14 cellular contexts compared by ENCODE assay signal in genomic region chr22:17063372-17064106, GRCh38. TPM values are rescaled to one million over a fixed set of nuclear protein-coding genes. Genes with fewer than 3 reads are reported as not detected.
A peak's percentile ranks its signal among the peaks of the same experiment; 100 is the strongest.
DNase-seq lines count a peak whose midpoint lies in the region; ATAC-seq, FAIRE-seq and TF ChIP-seq lines count a peak whose summit lies in the region.
"Had no signal": no experiment of that assay in that cellular context is flagged by ENCODE, and none has a peak within 500 bp of the region (broad histone marks: within the 10 kb centered on the region; RNA-seq: fewer than 3 reads in every experiment).

No MANE protein-coding gene starts in this region.

- H3K27ac ChIP-seq in liver (ENCODE audit: low read depth in 1 of 2, low read length in 2 of 2): no peak overlapping the region
- H3K27ac ChIP-seq in HepG2 (ENCODE audit: extremely low read length, insufficient read depth, low read length): no peak overlapping the region
- peak overlapping the region; percentile 13 for H3K27ac ChIP-seq in mesodermal cell (ENCODE audit: low read depth, low read length, severe bottlenecking)

- TF ChIP-seq RAD21 in liver (IDR thresholded peaks at IDR 0.05) (no peak), HepG2 (CRISPR knock-in tag; IDR thresholded peaks at IDR 0.05) (no peak)

- WGBS in liver: 56% methylated on average over 10 of the region's 10 CpGs
- WGBS in HepG2 (ENCODE audit: low lambda C conversion rate): 4% methylated on average over 10 of the region's 10 CpGs
- 86 to 89% methylated on average over 5 to 10 of the region's 10 CpGs for WGBS in mesodermal cell (ENCODE audit: insufficient coverage in 2 of 2), 2 experiments

- peaks cover 15% of the 10 kb centered on the region for H3K27me3 Mint-ChIP-seq in endothelial cell (ENCODE audit: unreplicated experiment)
- H3K27me3 Mint-ChIP-seq: activated CD4-positive, alpha-beta T cell treated with anti-CD3 and anti-CD28 coated beads for 36 hours had no signal

- no peak overlapping the region for H2AFZ ChIP-seq in HepG2 (ENCODE audit: low read length)

- H3K9me3 ChIP-seq in liver (ENCODE audit: control insufficient read depth in 4 of 4, low read length in 3 of 4): no peaks in the 10 kb centered on the region
- H3K9me3 ChIP-seq in HepG2 (ENCODE audit: low read length): no peaks in the 10 kb centered on the region
- H3K9me3 ChIP-seq in mesodermal cell (ENCODE audit: control insufficient read depth, low read length): no peaks in the 10 kb centered on the region

- ATAC-seq in HepG2: no peak
- ATAC-seq: activated CD4-positive, alpha-beta T cell treated with anti-CD3 and anti-CD28 coated beads for 36 hours had no signal

- no peaks in the 10 kb centered on the region for H3K36me3 ChIP-seq in liver (ENCODE audit: control insufficient read depth in 4 of 4, insufficient read depth in 3 of 4, low read depth in 1 of 4, low read length in 3 of 4)
- H3K36me3 ChIP-seq in HepG2 (replicated peaks in 1 of 2; ENCODE audit: control insufficient read depth in 1 of 2, insufficient read depth in 2 of 2, low read length in 2 of 2): no peaks in the 10 kb centered on the region
- no peaks in the 10 kb centered on the region for H3K36me3 ChIP-seq in mesodermal cell (ENCODE audit: control insufficient read depth, insufficient read depth, low read length)

- H3K4me1 ChIP-seq in liver (ENCODE audit: control insufficient read depth in 4 of 4, insufficient read depth in 4 of 4, low read length in 3 of 4) (no peaks in the 10 kb centered on the region), HepG2 (ENCODE audit: insufficient read depth, low read length) (no peaks in the 10 kb centered on the region), mesodermal cell (ENCODE audit: control insufficient read depth, insufficient read depth, low read length, poor library complexity, severe bottlenecking) (no peaks in the 10 kb centered on the region)

- H3K4me2 ChIP-seq in HepG2 (ENCODE audit: low read depth, low read length): no peak overlapping the region

- POLR2A ChIA-PET in HepG2 (lab: Yijun Ruan, JAX): no interaction called here

- H3K9ac ChIP-seq in liver (ENCODE audit: low read depth in 1 of 2, low read length in 2 of 2) (no peak overlapping the region), HepG2 (ENCODE audit: insufficient read depth, low read depth, low read length) (no peak overlapping the region)

- intact Hi-C loops in HepG2 (cut with micrococcal nuclease; ENCODE audit: unreplicated experiment): no loop called here

- FAIRE-seq in HepG2 (lab: Jason Lieb, UNC): no peak

- peak overlapping the region; percentile 63 for H3K4me3 Mint-ChIP-seq in endothelial cell (ENCODE audit: unreplicated experiment)
- H3K4me3 Mint-ChIP-seq: activated CD4-positive, alpha-beta T cell treated with anti-CD3 and anti-CD28 coated beads for 36 hours had no signal

- in situ Hi-C loops in HepG2 (cut with HindIII; ENCODE audit: extremely low pct_ligation_motif_present, low pct_unique_long_range_greater_than_20kb) (no loop called here), ACHN (cut with HindIII; ENCODE audit: low pct_ligation_motif_present, low pct_unique_long_range_greater_than_20kb, low sequenced_read_pairs) (no loop called here)

- H3K79me2 ChIP-seq in HepG2 (ENCODE audit: insufficient read depth, low read length): no peaks in the 10 kb centered on the region

- no TSS peak for BruUV-seq in HepG2 (replicated peaks; lab: Mats Ljungman, UMichigan)

- H3K36me3 Mint-ChIP-seq in endothelial cell (ENCODE audit: low read depth, unreplicated experiment): no peaks in the 10 kb centered on the region

- no peak for TF ChIP-seq POLR2A in HepG2 (IDR thresholded peaks at IDR 0.05; ENCODE audit: insufficient read depth in 1 of 2, low read depth in 2 of 2, low read length in 2 of 2)

- no peak for TF ChIP-seq CTCF in liver (IDR thresholded peaks at IDR 0.05; ENCODE audit: low read depth, low read length, missing input control)
- no peak for TF ChIP-seq CTCF in HepG2 (CRISPR knock-in tag; IDR thresholded peaks at IDR 0.05)
- no peak for TF ChIP-seq CTCF in endothelial cell (IDR thresholded peaks at IDR 0.05; ENCODE audit: unreplicated experiment)

- CTCF ChIA-PET in HepG2 (lab: Yijun Ruan, JAX; ENCODE audit: low intra/inter-chr PET ratio, low total read pairs): no interaction called here

- H3K9me3 Mint-ChIP-seq in endothelial cell (ENCODE audit: unreplicated experiment): no peaks in the 10 kb centered on the region

- H3K4me1 Mint-ChIP-seq in endothelial cell (ENCODE audit: unreplicated experiment): peaks cover 42% of the 10 kb centered on the region

- TF ChIP-seq EP300 in HepG2 (IDR thresholded peaks at IDR 0.05; ENCODE audit: low read depth in 2 of 2, low read length in 2 of 2) (no peak), HepG2 (CRISPR knock-in tag; IDR thresholded peaks at IDR 0.05; ENCODE audit: borderline replicate concordance) (no peak)

- no peaks in the 10 kb centered on the region; the same call in 1 of the 2 replicates for H4K20me1 ChIP-seq in HepG2 (ENCODE audit: insufficient read depth, low read length)

- H3K27me3 ChIP-seq in liver (ENCODE audit: control insufficient read depth in 4 of 4, insufficient read depth in 4 of 4, low read length in 3 of 4): no peaks in the 10 kb centered on the region
- H3K27me3 ChIP-seq in HepG2 (ENCODE audit: control insufficient read depth in 1 of 2, insufficient read depth in 2 of 2, low read length in 2 of 2): peaks cover 0 to 26% of the 10 kb centered on the region in 2 experiments; a peak in 2 of 5 replicates

- peak overlapping the region; percentile 95 for H3K27ac Mint-ChIP-seq in endothelial cell (ENCODE audit: unreplicated experiment)
- H3K27ac Mint-ChIP-seq: activated CD4-positive, alpha-beta T cell treated with anti-CD3 and anti-CD28 coated beads for 36 hours had no signal

- H3K4me3 ChIP-seq in liver (ENCODE audit: low read depth in 1 of 3, low read length in 3 of 3): no peak overlapping the region
- no peak overlapping the region for H3K4me3 ChIP-seq in HepG2 (replicated peaks in 1 of 3; ENCODE audit: insufficient read depth in 1 of 3, low read depth in 2 of 3, low read length in 3 of 3)
- no peak overlapping the region for H3K4me3 ChIP-seq in mesodermal cell (ENCODE audit: extremely low read depth, insufficient read depth, low read length, poor library complexity, severe bottlenecking)

- DNase-seq in HepG2 (ENCODE audit: low spot score) (no peak), endothelial cell (ENCODE audit: low spot score) (no peak), T-helper 9 cell (no peak), foreskin melanocyte (no peak), HCEC 1CT (no peak), ACHN (no peak)
- DNase-seq: activated CD4-positive, alpha-beta T cell treated with anti-CD3 and anti-CD28 coated beads for 36 hours; activated T-cell treated with anti-CD3 and anti-CD28 coated beads, Interleukin-2, amount 50 U/mL, for 48 hours; AML-193; NCI-H2081 treated with DMSO at 0.1 percent for 48 hours; SW 1271 had no signal

RNA-seq across cellular contexts. Expression of gene IL17RA, which starts 21.3 kb away (rescaled TPM):
- total RNA-seq in liver: 1 to 10 TPM; 4.4 to 9.0 TPM
- polyA plus RNA-seq in liver: 1 to 10 TPM; 3.1 to 4.4 TPM
- total RNA-seq in HepG2 (2016; rRNA removed; fragmentation: Illumina TruSeq; extraction: Trizol): 1.5 and 2.5 TPM in 2 replicates
- total RNA-seq in HepG2 (2016; cell fraction: cytosol; rRNA removed; fragmentation: Illumina TruSeq; extraction: Trizol; ENCODE audit: low read depth): 0.61 and 0.62 TPM in 2 replicates
- 0.95 and 3.2 TPM in 2 replicates for total RNA-seq in HepG2 (2016; cell fraction: insoluble cytoplasmic fraction; rRNA removed; fragmentation: Illumina TruSeq; extraction: Trizol)
- 0.38 and 0.68 TPM in 2 replicates for total RNA-seq in HepG2 (2016; cell fraction: membrane; rRNA removed; fragmentation: Illumina TruSeq; extraction: Trizol)
- total RNA-seq in HepG2 (2016; cell fraction: nucleus; rRNA removed; fragmentation: Illumina TruSeq; extraction: Trizol): 2.4 and 2.5 TPM in 2 replicates
- polyA plus RNA-seq in HepG2 (2011; rRNA removed): 8.2 and 8.4 TPM in 2 replicates
- 5.2 TPM in 2 replicates for polyA plus RNA-seq in HepG2 (2011; cell fraction: cytosol; rRNA removed)
- 8.5 and 8.8 TPM in 2 replicates for polyA plus RNA-seq in HepG2 (2011; cell fraction: nucleus; rRNA removed)
- polyA plus RNA-seq in HepG2 (2012): 3.0 and 4.2 TPM in 2 replicates
- polyA plus RNA-seq in HepG2 (2016; cell fraction: cytosol; fragmentation: Illumina TruSeq; extraction: Trizol; ENCODE audit: low read depth): 0.52 and 0.53 TPM in 2 replicates
- 2.4 and 2.6 TPM in 2 replicates for polyA plus RNA-seq in HepG2 (2016; cell fraction: insoluble cytoplasmic fraction; fragmentation: Illumina TruSeq; extraction: Trizol; ENCODE audit: low read depth)
- 0.46 and 0.87 TPM in 2 replicates for polyA plus RNA-seq in HepG2 (2016; cell fraction: membrane; fragmentation: Illumina TruSeq; extraction: Trizol; ENCODE audit: low read depth)
- 5.9 TPM in 2 replicates for polyA plus RNA-seq in HepG2 (2016; cell fraction: nucleus; fragmentation: Illumina TruSeq; extraction: Trizol; ENCODE audit: insufficient read depth, low read depth)
- 9.0 and 12.5 TPM in 2 replicates for polyA minus RNA-seq in HepG2 (2011; rRNA and poly(A)+ RNA removed; ENCODE audit: low replicate concordance)
- 1.4 and 3.1 TPM in 2 replicates for polyA minus RNA-seq in HepG2 (2011; cell fraction: cytosol; rRNA and poly(A)+ RNA removed)
- 3.6 and 6.1 TPM in 2 replicates for polyA minus RNA-seq in HepG2 (2011; cell fraction: nucleus; rRNA and poly(A)+ RNA removed)
- 63.7 TPM for total RNA-seq in endothelial cell (ENCODE audit: unreplicated experiment)
- polyA plus RNA-seq in mesodermal cell (2013, experiment 1 of 2): 8.9 TPM
- 6.2 TPM for polyA plus RNA-seq in mesodermal cell (2013, experiment 2 of 2)

RNA-seq across cellular contexts. Expression of gene GAB4, which starts 55.5 kb away (rescaled TPM):
- total RNA-seq in liver: not detected
- not detected for polyA plus RNA-seq in liver
- total RNA-seq in HepG2 (2016; rRNA removed; fragmentation: Illumina TruSeq; extraction: Trizol): not detected in 2 replicates
- total RNA-seq in HepG2 (2016; cell fraction: cytosol; rRNA removed; fragmentation: Illumina TruSeq; extraction: Trizol; ENCODE audit: low read depth): not detected in 2 replicates
- not detected in 2 replicates for total RNA-seq in HepG2 (2016; cell fraction: insoluble cytoplasmic fraction; rRNA removed; fragmentation: Illumina TruSeq; extraction: Trizol)
- total RNA-seq in HepG2 (2016; cell fraction: membrane; rRNA removed; fragmentation: Illumina TruSeq; extraction: Trizol): not detected in 2 replicates
- total RNA-seq in HepG2 (2016; cell fraction: nucleus; rRNA removed; fragmentation: Illumina TruSeq; extraction: Trizol): not detected in 2 replicates
- not detected in 2 replicates for polyA plus RNA-seq in HepG2 (2011; rRNA removed)
- not detected in 2 replicates for polyA plus RNA-seq in HepG2 (2011; cell fraction: cytosol; rRNA removed)
- polyA plus RNA-seq in HepG2 (2011; cell fraction: nucleus; rRNA removed): not detected in 2 replicates
- not detected in 2 replicates for polyA plus RNA-seq in HepG2 (2012)
- polyA plus RNA-seq in HepG2 (2016; cell fraction: cytosol; fragmentation: Illumina TruSeq; extraction: Trizol; ENCODE audit: low read depth): not detected in 2 replicates
- not detected in 2 replicates for polyA plus RNA-seq in HepG2 (2016; cell fraction: insoluble cytoplasmic fraction; fragmentation: Illumina TruSeq; extraction: Trizol; ENCODE audit: low read depth)
- polyA plus RNA-seq in HepG2 (2016; cell fraction: membrane; fragmentation: Illumina TruSeq; extraction: Trizol; ENCODE audit: low read depth): not detected in 2 replicates
- polyA plus RNA-seq in HepG2 (2016; cell fraction: nucleus; fragmentation: Illumina TruSeq; extraction: Trizol; ENCODE audit: insufficient read depth, low read depth): not detected in 2 replicates
- polyA minus RNA-seq in HepG2 (2011; rRNA and poly(A)+ RNA removed; ENCODE audit: low replicate concordance): not detected in 2 replicates
- polyA minus RNA-seq in HepG2 (2011; cell fraction: cytosol; rRNA and poly(A)+ RNA removed): not detected in 2 replicates
- polyA minus RNA-seq in HepG2 (2011; cell fraction: nucleus; rRNA and poly(A)+ RNA removed): not detected in 2 replicates
- total RNA-seq in endothelial cell (ENCODE audit: unreplicated experiment): 0.36 TPM
- polyA plus RNA-seq in mesodermal cell (2013, experiment 1 of 2): not detected
- not detected for polyA plus RNA-seq in mesodermal cell (2013, experiment 2 of 2)
- total RNA-seq: activated CD4-positive, alpha-beta T cell treated with anti-CD3 and anti-CD28 coated beads for 36 hours; lung microvascular endothelial cell had no signal

RNA-seq across cellular contexts. Expression of gene TMEM121B, which starts 57.6 kb away (rescaled TPM):
- total RNA-seq in liver (under 1 TPM; 0.09 to 0.17 TPM), HepG2 (2016; rRNA removed; fragmentation: Illumina TruSeq; extraction: Trizol) (not detected in 2 replicates), endothelial cell (ENCODE audit: unreplicated experiment) (62.2 TPM)
- polyA plus RNA-seq in liver (under 1 TPM; 0.06 to 0.12 TPM), HepG2 (2011; rRNA removed) (not detected in 2 replicates)
- total RNA-seq in HepG2 (2016; cell fraction: cytosol; rRNA removed; fragmentation: Illumina TruSeq; extraction: Trizol; ENCODE audit: low read depth): not detected in 2 replicates
- total RNA-seq in HepG2 (2016; cell fraction: insoluble cytoplasmic fraction; rRNA removed; fragmentation: Illumina TruSeq; extraction: Trizol): not detected in 2 replicates
- not detected in 2 replicates for total RNA-seq in HepG2 (2016; cell fraction: membrane; rRNA removed; fragmentation: Illumina TruSeq; extraction: Trizol)
- not detected in 2 replicates for total RNA-seq in HepG2 (2016; cell fraction: nucleus; rRNA removed; fragmentation: Illumina TruSeq; extraction: Trizol)
- polyA plus RNA-seq in HepG2 (2011; cell fraction: cytosol; rRNA removed): 0.01 TPM in 1 of 2 replicates, not detected in the other
- polyA plus RNA-seq in HepG2 (2011; cell fraction: nucleus; rRNA removed): not detected in 2 replicates
- not detected in 2 replicates for polyA plus RNA-seq in HepG2 (2012)
- not detected in 2 replicates for polyA plus RNA-seq in HepG2 (2016; cell fraction: cytosol; fragmentation: Illumina TruSeq; extraction: Trizol; ENCODE audit: low read depth)
- polyA plus RNA-seq in HepG2 (2016; cell fraction: insoluble cytoplasmic fraction; fragmentation: Illumina TruSeq; extraction: Trizol; ENCODE audit: low read depth): not detected in 2 replicates
- not detected in 2 replicates for polyA plus RNA-seq in HepG2 (2016; cell fraction: membrane; fragmentation: Illumina TruSeq; extraction: Trizol; ENCODE audit: low read depth)
- polyA plus RNA-seq in HepG2 (2016; cell fraction: nucleus; fragmentation: Illumina TruSeq; extraction: Trizol; ENCODE audit: insufficient read depth, low read depth): not detected in 2 replicates
- not detected in 2 replicates for polyA minus RNA-seq in HepG2 (2011; rRNA and poly(A)+ RNA removed; ENCODE audit: low replicate concordance)
- not detected in 2 replicates for polyA minus RNA-seq in HepG2 (2011; cell fraction: cytosol; rRNA and poly(A)+ RNA removed)
- polyA minus RNA-seq in HepG2 (2011; cell fraction: nucleus; rRNA and poly(A)+ RNA removed): not detected in 2 replicates
- 4.0 TPM for polyA plus RNA-seq in mesodermal cell (2013, experiment 1 of 2)
- polyA plus RNA-seq in mesodermal cell (2013, experiment 2 of 2): 3.1 TPM

Comparison
In these comparisons a context has a peak if more than half of its experiments do, and no peak if none do; other contexts are left out.
1. RNA of gene TMEM121B, which starts 57.6 kb away (total RNA-seq): 62.2 TPM in endothelial cell (single experiment); 0.09 to 0.17 TPM in liver and not detected in HepG2; every median in the first group is over 10 times any median in the second.